8 cellular contexts compared by ENCODE assay signal in genomic region chr5:120655828-120656435, GRCh38.
DNase-seq lines count a peak whose midpoint lies in the region; ATAC-seq and FAIRE-seq lines count a peak whose summit lies in the region.

No MANE protein-coding gene starts in this region.

- peaks cover 0 to 6% (median 2%) of the 10 kb centered on the region in 8 donors for H3K9me3 Mint-ChIP-seq in CD4-positive, alpha-beta memory T cell

- no peaks in the 10 kb centered on the region for H3K4me1 Mint-ChIP-seq in CD4-positive, alpha-beta memory T cell

- H3K9me3 ChIP-seq in small intestine (ENCODE audit: control insufficient read depth, low read depth) = no peaks in the 10 kb centered on the region
- no peaks in the 10 kb centered on the region for H3K9me3 ChIP-seq in CD4-positive, alpha-beta memory T cell (ENCODE audit: control insufficient read depth in 1 of 2, low read length in 2 of 2)

- CTCF ChIA-PET in CD4-positive, alpha-beta memory T cell (lab: Charles Lee; ENCODE audit: partially characterized antibody) = no interaction called here

- H3K27ac Mint-ChIP-seq in CD4-positive, alpha-beta memory T cell = no peak overlapping the region

- 32 to 49% (median 35%) methylated on average over 5 of the region's 5 CpGs for WGBS in small intestine, 3 donors

- ATAC-seq in HG02678 (IDR thresholded peaks at IDR 0.05; ENCODE audit: unreplicated experiment) = peak; percentile 59

- intact Hi-C loops in CD4-positive, alpha-beta memory T cell (cut with micrococcal nuclease) = no loop called here

- H3K27me3 ChIP-seq in small intestine (ENCODE audit: control insufficient read depth in 2 of 2, insufficient read depth in 2 of 2, low read length in 2 of 2) = no peaks in the 10 kb centered on the region
- no peaks in the 10 kb centered on the region for H3K27me3 ChIP-seq in CD4-positive, alpha-beta memory T cell (ENCODE audit: insufficient read depth, low read length)

- H3K27ac ChIP-seq in small intestine (ENCODE audit: low read depth in 1 of 2, low read length in 1 of 2) = no peak overlapping the region
- H3K27ac ChIP-seq in CD4-positive, alpha-beta memory T cell (ENCODE audit: low read depth, low read length) = no peak overlapping the region

- H3K36me3 Mint-ChIP-seq in CD4-positive, alpha-beta memory T cell = no peaks in the 10 kb centered on the region

- H3K27me3 Mint-ChIP-seq in CD4-positive, alpha-beta memory T cell = no peaks in the 10 kb centered on the region

- no peaks in the 10 kb centered on the region for H3K4me1 ChIP-seq in small intestine (ENCODE audit: control insufficient read depth in 2 of 2, insufficient read depth in 1 of 2, low read depth in 1 of 2, low read length in 1 of 2)
- H3K4me1 ChIP-seq in CD4-positive, alpha-beta memory T cell (ENCODE audit: insufficient read depth, low read length) = no peaks in the 10 kb centered on the region

- no peak overlapping the region for H3K4me3 Mint-ChIP-seq in CD4-positive, alpha-beta memory T cell

- no peak overlapping the region for H3K4me3 ChIP-seq in small intestine (ENCODE audit: low read depth in 1 of 2, low read length in 2 of 2)
- no peak overlapping the region for H3K4me3 ChIP-seq in CD4-positive, alpha-beta memory T cell (ENCODE audit: low read length in 2 of 2)

- no peak for FAIRE-seq in small intestine (lab: Jason Lieb, UNC)

- POLR2A ChIA-PET in CD4-positive, alpha-beta memory T cell (lab: Charles Lee; ENCODE audit: partially characterized antibody) = no interaction called here

- H3K36me3 ChIP-seq in small intestine (ENCODE audit: control insufficient read depth in 2 of 2, insufficient read depth in 2 of 2, low read length in 2 of 2) = no peaks in the 10 kb centered on the region
- no peaks in the 10 kb centered on the region for H3K36me3 ChIP-seq in CD4-positive, alpha-beta memory T cell (ENCODE audit: insufficient read depth, low read length)

- DNase-seq in A172 (ENCODE audit: low spot score) = peak; percentile 27
- DNase-seq in EL = peak; percentile 44
- peak; percentile 39 for DNase-seq in NCI-H82 treated with DMSO at 0.1 percent for 48 hours (lab: John Stamatoyannopoulos, UW; ENCODE audit: unreplicated experiment)
- peak; percentile 24 for DNase-seq in fibroblast of peridontal ligament (ENCODE audit: extremely low read depth)
- DNase-seq in small intestine = peak; percentile 14
- DNase-seq in NCI-H128 (lab: John Stamatoyannopoulos, UW; ENCODE audit: unreplicated experiment) = no peak
- DNase-seq in CD4-positive, alpha-beta memory T cell = no peak

Comparison
In these comparisons a context has a peak if more than half of its experiments do, and no peak if none do; other contexts are left out.
1. DNase-seq: peak in A172 (single experiment), EL (single experiment), NCI-H82 treated with DMSO at 0.1 percent for 48 hours (single experiment), fibroblast of peridontal ligament (single experiment) and small intestine (single experiment); none in NCI-H128 (single experiment) and CD4-positive, alpha-beta memory T cell (0 of 5).